ENCODE assay signal across 19 cellular contexts in the genomic region with DNA sequence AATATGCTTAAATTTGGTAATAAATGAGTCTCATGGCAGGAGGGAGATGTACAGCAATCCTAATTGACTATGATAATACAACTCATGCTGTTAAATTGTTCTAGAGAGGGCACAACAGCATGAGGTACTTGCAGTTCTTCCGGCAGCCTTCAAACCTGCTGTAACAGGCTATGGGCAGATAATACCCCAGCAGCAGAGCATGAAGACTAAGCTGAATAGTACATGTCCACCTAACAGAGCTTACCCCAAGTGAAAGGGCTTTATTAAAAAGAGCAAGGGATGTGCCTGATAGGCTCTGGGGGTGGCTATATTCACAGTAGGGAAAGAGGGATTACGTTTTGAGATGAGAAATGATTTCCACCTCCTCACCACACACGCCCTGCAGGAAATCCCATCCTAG. TPM values are rescaled to one million over a fixed set of nuclear protein-coding genes. Genes with fewer than 3 reads are reported as not detected.
"Had no signal": no experiment of that assay in that cellular context is flagged by ENCODE, and none has a peak within 500 bp of the region (broad histone marks: within the 10 kb centered on the region; RNA-seq: fewer than 3 reads in every experiment).

No MANE protein-coding gene starts in this region.

- H3K9me3 ChIP-seq: lower lobe of right lung had no signal

- H3K27me3 ChIP-seq: dorsolateral prefrontal cortex had no signal

- H3K9me3 Mint-ChIP-seq: activated B cell treated with CpG ODN at 0.5 μM for 24 hours; activated CD8-positive, alpha-beta T cell treated with anti-CD3 and anti-CD28 coated beads for 36 hours; activated naive CD8-positive, alpha-beta T cell treated with anti-CD3 and anti-CD28 coated beads for 36 hours; activated T-helper 17 cell treated with anti-CD3 and anti-CD28 coated beads, Interleukin-2, amount 50 U/mL, for 72 hours; nephron progenitor cell; T-helper 2 cell treated with Interferon-gamma antibody and Interleukin-4, amounts not matched to agents 5 μg/mL and 100 μg/mL, for 36 hours had no signal

- H3K36me3 Mint-ChIP-seq: activated naive CD8-positive, alpha-beta T cell treated with anti-CD3 and anti-CD28 coated beads for 36 hours had no signal

- H3K4me1 ChIP-seq: lower lobe of right lung had no signal

- H3K27ac Mint-ChIP-seq: activated B cell treated with CpG ODN at 0.5 μM for 24 hours; activated CD8-positive, alpha-beta T cell treated with anti-CD3 and anti-CD28 coated beads for 36 hours; activated naive CD8-positive, alpha-beta T cell treated with anti-CD3 and anti-CD28 coated beads for 36 hours; activated T-helper 17 cell treated with anti-CD3 and anti-CD28 coated beads, Interleukin-2, amount 50 U/mL, for 72 hours; nephron progenitor cell; progenitor cell of endocrine pancreas; T-helper 2 cell treated with Interferon-gamma antibody and Interleukin-4, amounts not matched to agents 5 μg/mL and 100 μg/mL, for 36 hours had no signal

- H3K27ac ChIP-seq: dorsolateral prefrontal cortex, epithelial cell of prostate, lower lobe of right lung had no signal

- H3K27me3 Mint-ChIP-seq: progenitor cell of endocrine pancreas had no signal

- H3K4me1 Mint-ChIP-seq: activated B cell treated with CpG ODN at 0.5 μM for 24 hours; activated naive CD8-positive, alpha-beta T cell treated with anti-CD3 and anti-CD28 coated beads for 36 hours; activated T-helper 17 cell treated with anti-CD3 and anti-CD28 coated beads, Interleukin-2, amount 50 U/mL, for 72 hours had no signal

- H3K4me3 ChIP-seq: dorsolateral prefrontal cortex, lower lobe of right lung had no signal

- H3K4me3 Mint-ChIP-seq: activated B cell treated with CpG ODN at 0.5 μM for 24 hours; activated CD8-positive, alpha-beta T cell treated with anti-CD3 and anti-CD28 coated beads for 36 hours; activated naive CD8-positive, alpha-beta T cell treated with anti-CD3 and anti-CD28 coated beads for 36 hours; activated T-helper 17 cell treated with anti-CD3 and anti-CD28 coated beads, Interleukin-2, amount 50 U/mL, for 72 hours; nephron progenitor cell; T-helper 2 cell treated with Interferon-gamma antibody and Interleukin-4, amounts not matched to agents 5 μg/mL and 100 μg/mL, for 36 hours had no signal

- H3K36me3 ChIP-seq: lower lobe of right lung had no signal

- DNase-seq: activated B cell treated with CpG ODN at 0.5 μM for 24 hours; activated CD4-positive, alpha-beta T cell treated with anti-CD3 and anti-CD28 coated beads for 4 hours; activated CD8-positive, alpha-beta T cell treated with anti-CD3 and anti-CD28 coated beads for 36 hours; activated naive CD4-positive, alpha-beta T cell; activated naive CD8-positive, alpha-beta T cell treated with anti-CD3 and anti-CD28 coated beads for 36 hours; activated T-cell treated with anti-CD3 and anti-CD28 coated beads, Interleukin-2, amount 50 U/mL, for 1 hour; amygdala; dorsolateral prefrontal cortex; foreskin melanocyte; lower lobe of right lung; nephron progenitor cell; stimulated activated CD4-positive, alpha-beta T cell treated with anti-CD3 and anti-CD28 coated beads, Interleukin-12 subunit alpha, Interleukin-12 subunit beta, amount 100 ng/mL, for 4 hours; stimulated activated CD4-positive, alpha-beta T cell treated with anti-CD3 and anti-CD28 coated beads, Interleukin-1b, Interleukin-23, amount 100 ng/mL, for 48 hours; stimulated activated CD8-positive, alpha-beta memory T cell treated with anti-CD3 and anti-CD28 coated beads, Interleukin-4, amount 100 ng/mL, for 48 hours; stimulated activated naive CD4-positive, alpha-beta T cell had no signal

RNA-seq across cellular contexts. Expression of a gene that starts 28.9 kb away (rescaled TPM):
- total RNA-seq: activated B cell treated with CpG ODN at 0.5 μM for 24 hours; activated CD8-positive, alpha-beta T cell treated with anti-CD3 and anti-CD28 coated beads for 36 hours; activated naive CD8-positive, alpha-beta T cell treated with anti-CD3 and anti-CD28 coated beads for 36 hours; activated T-helper 17 cell treated with anti-CD3 and anti-CD28 coated beads, Interleukin-2, amount 50 U/mL, for 72 hours; progenitor cell of endocrine pancreas had no signal
